ENCODE assay signal across 18 cellular contexts in genomic region chr12:132071837-132072384, GRCh38.
DNase-seq lines count a peak whose midpoint lies in the region; ATAC-seq and TF ChIP-seq lines count a peak whose summit lies in the region.
"Had no signal": no experiment of that assay in that cellular context is flagged by ENCODE, and none has a peak within 500 bp of the region (broad histone marks: within the 10 kb centered on the region; RNA-seq: fewer than 3 reads in every experiment).

No MANE protein-coding gene starts in this region.

- CTCF ChIA-PET in HEK293 (lab: Yijun Ruan, JAX) = interaction anchor here (0.7 kb wide), 1 partner anchor 468 kb away, joined by 3 read pairs; no protein-coding TSS in a partner anchor

- H3K56ac ChIP-seq in mesendoderm (ENCODE audit: low read length) = no peak overlapping the region

- H3K4me3 ChIP-seq in HEK293 (ENCODE audit: low read depth, low read length) = no peak overlapping the region
- no peak overlapping the region for H3K4me3 ChIP-seq in mesendoderm (ENCODE audit: low read length)
- H3K4me3 ChIP-seq: coronary artery, heart left ventricle, SK-N-MC, upper lobe of left lung had no signal

- H3K9me3 Mint-ChIP-seq in naive B cell = no peaks in the 10 kb centered on the region

- no peak overlapping the region for H2BK5ac ChIP-seq in mesendoderm (ENCODE audit: low read length)

- WGBS in mesendoderm (ENCODE audit: extremely low coverage, insufficient coverage, low lambda C conversion rate) = no CpG with 5 or more reads among the region's 14 CpGs

- H3K4me2 ChIP-seq in mesendoderm (ENCODE audit: low read length) = no peak overlapping the region

- H3K27ac ChIP-seq in HEK293 (ENCODE audit: extremely low read depth, low read depth, low read length) (no peak overlapping the region), mesendoderm (ENCODE audit: low read depth, low read length) (no peak overlapping the region)
- H3K27ac ChIP-seq: 22Rv1, coronary artery, heart left ventricle, SK-N-MC, upper lobe of left lung had no signal

- H3K4ac ChIP-seq in mesendoderm (ENCODE audit: low read depth, low read length) = no peak overlapping the region

- peaks cover 4 to 10% of the 10 kb centered on the region in 2 donors for H3K36me3 Mint-ChIP-seq in naive B cell

- H3K36me3 ChIP-seq in HEK293 (ENCODE audit: control insufficient read depth in 2 of 2, insufficient read depth in 1 of 2, low read length in 2 of 2) (peaks cover 11 to 69% of the 10 kb centered on the region in 2 experiments), mesendoderm (ENCODE audit: control insufficient read depth, insufficient read depth, low read length) (peaks cover 8% of the 10 kb centered on the region)

- no peak overlapping the region for H3K23ac ChIP-seq in mesendoderm (ENCODE audit: low read length)

- no peak overlapping the region for H3K18ac ChIP-seq in mesendoderm (ENCODE audit: low read length)

- no peak overlapping the region for H4K8ac ChIP-seq in mesendoderm (ENCODE audit: low read depth, low read length)

- ATAC-seq in naive B cell (ENCODE audit: low read depth in 2 of 2) (peak; percentile 17 to 24), left ventricle myocardium superior (no peak)
- ATAC-seq: left colon, PC-3 had no signal

- H3K27me3 ChIP-seq in mesendoderm (ENCODE audit: insufficient read depth, low read length, poor library complexity) = no peaks in the 10 kb centered on the region
- H3K27me3 ChIP-seq: heart left ventricle, upper lobe of left lung had no signal

- POLR2A ChIA-PET in HEK293 (lab: Yijun Ruan, JAX) = no interaction called here

- peak overlapping the region; percentile 74 to 94 (median 90) for H3K4me3 Mint-ChIP-seq in naive B cell

- no peaks in the 10 kb centered on the region for H3K79me1 ChIP-seq in mesendoderm (ENCODE audit: low read length)

- H3K4me1 ChIP-seq in HEK293 (ENCODE audit: control insufficient read depth, insufficient read depth, low read length) (no peaks in the 10 kb centered on the region), mesendoderm (ENCODE audit: control insufficient read depth, low read depth, low read length) (no peaks in the 10 kb centered on the region)
- H3K4me1 ChIP-seq: upper lobe of left lung had no signal

- intact Hi-C loops in left ventricle myocardium superior (cut with micrococcal nuclease) = no loop called here

- no peak overlapping the region for H2BK15ac ChIP-seq in mesendoderm (replicated peaks; ENCODE audit: low read depth)

- H4K5ac ChIP-seq in mesendoderm (ENCODE audit: low read length) = no peak overlapping the region

- no peak overlapping the region for H2AK5ac ChIP-seq in mesendoderm (ENCODE audit: low read length)

- H3K4me1 Mint-ChIP-seq in naive B cell = peaks cover 60 to 76% (median 69%) of the 10 kb centered on the region in 3 donors

- H3K79me2 ChIP-seq in mesendoderm (ENCODE audit: control insufficient read depth, insufficient read depth, low read length) = no peaks in the 10 kb centered on the region

- peak overlapping the region; percentile 86 to 98 (median 94) for H3K27ac Mint-ChIP-seq in naive B cell

- no peak for TF ChIP-seq CTCF in HEK293 (tag by site-specific recombination; IDR thresholded peaks at IDR 0.05)

- DNase-seq in NCI-H2029 (lab: John Stamatoyannopoulos, UW) (peak; percentile 39), NCI-H2029 treated with DMSO at 0.1 percent for 48 hours (lab: John Stamatoyannopoulos, UW) (no peak), astrocyte of the hippocampus (ENCODE audit: low read depth, low spot score) (peak; percentile 34), naive B cell (peak; percentile 28), mesendoderm (no peak), left ventricle myocardium superior (no peak), LoVo (ENCODE audit: low spot score) (no peak)
- DNase-seq: activated CD4-positive, alpha-beta T cell treated with anti-CD3 and anti-CD28 coated beads, Interleukin-2, amount 50 U/mL, for 48 hours; heart left ventricle; left colon; NCI-H1694; PC-3; stimulated activated CD4-positive, alpha-beta T cell treated with anti-CD3 and anti-CD28 coated beads, Interleukin-4, amount 100 ng/mL, for 4 hours had no signal

- H3K9ac ChIP-seq in mesendoderm (ENCODE audit: low read length) = no peak overlapping the region

- H2BK120ac ChIP-seq in mesendoderm (ENCODE audit: low read depth, low read length) = no peak overlapping the region

- no peaks in the 10 kb centered on the region for H3K27me3 Mint-ChIP-seq in naive B cell

- H3K9me3 ChIP-seq in HEK293 (ENCODE audit: control insufficient read depth, insufficient read depth, low read depth, low read length) = no peaks in the 10 kb centered on the region
- H3K9me3 ChIP-seq: heart left ventricle, upper lobe of left lung had no signal

TF ChIP-seq in HEK293, 187 proteins besides CTCF, POLR2A, EP300 and RAD21:
- TF ChIP-seq EGR2 (tag by site-specific recombination; IDR thresholded peaks at IDR 0.05; ENCODE audit: low read depth) (peak; percentile 2; the same call in 1 of the 2 replicates), ZFP3 (tag by site-specific recombination; IDR thresholded peaks at IDR 0.05; ENCODE audit: low read depth) (no peak)

Comparison
In these comparisons a context has a peak if more than half of its experiments do, and no peak if none do; other contexts are left out.
1. DNase-seq: peak in NCI-H2029 (single experiment), astrocyte of the hippocampus (single experiment) and naive B cell (single experiment); none in NCI-H2029 treated with DMSO at 0.1 percent for 48 hours (single experiment), mesendoderm (single experiment), left ventricle myocardium superior (single experiment) and LoVo (single experiment).